8 cellular contexts compared by ENCODE assay signal in the genomic region with DNA sequence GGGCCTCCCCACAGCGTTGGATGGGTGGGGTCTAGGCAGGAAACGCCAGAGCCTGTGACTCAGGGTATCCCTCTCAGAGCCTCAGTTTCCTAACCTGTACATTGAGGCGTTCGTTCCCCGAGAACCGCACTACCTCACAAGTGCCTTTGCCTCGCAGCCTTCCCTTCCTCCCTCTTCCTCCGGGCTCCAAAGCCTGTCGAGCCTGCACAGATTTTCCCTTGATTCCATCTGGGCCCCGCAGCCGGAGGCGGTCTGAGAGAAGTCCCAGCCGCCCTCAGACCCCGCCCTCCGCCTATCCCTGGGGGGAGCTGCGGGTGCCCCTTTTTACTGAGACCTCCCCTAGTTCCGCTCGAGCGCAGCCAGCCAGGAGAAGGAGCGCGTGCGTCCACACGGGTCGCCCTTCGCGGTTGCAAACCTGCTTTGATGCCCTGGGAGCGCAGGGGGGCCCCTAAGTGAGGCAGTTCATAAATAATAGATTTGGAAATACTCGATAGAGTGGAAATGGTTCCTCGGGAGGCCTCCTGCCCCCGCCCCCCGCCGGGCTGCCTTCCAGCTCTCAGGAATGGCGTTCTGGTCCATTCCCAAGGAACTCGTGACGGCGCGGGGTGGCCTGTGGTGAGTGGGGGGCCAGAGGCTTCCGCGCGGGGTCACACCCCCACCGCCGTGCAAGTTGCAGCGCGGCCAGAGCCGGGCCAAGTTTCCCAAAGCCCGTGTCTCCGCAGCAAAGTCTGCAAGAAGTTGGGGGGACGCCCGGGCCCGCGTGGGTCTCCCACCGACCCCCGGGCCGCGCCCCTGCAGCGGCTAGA. TPM values are rescaled to one million over a fixed set of nuclear protein-coding genes. Genes with fewer than 3 reads are reported as not detected.
DNase-seq lines count a peak whose midpoint lies in the region; ATAC-seq, FAIRE-seq and TF ChIP-seq lines count a peak whose summit lies in the region.

No MANE protein-coding gene starts in this region.

- POLR2A ChIA-PET in endothelial cell of umbilical vein (lab: Charles Lee) = no interaction called here

- H4K20me1 ChIP-seq in endothelial cell of umbilical vein (replicated peaks; ENCODE audit: control insufficient read depth, extremely low read depth, insufficient read depth, low read length) = no peaks in the 10 kb centered on the region

- H3K9me3 ChIP-seq in SJCRH30 (replicated peaks) (no peaks in the 10 kb centered on the region), endothelial cell of umbilical vein (replicated peaks; ENCODE audit: control insufficient read depth, insufficient read depth, low read length) (no peaks in the 10 kb centered on the region)

- no peak for TF ChIP-seq POLR2A in endothelial cell of umbilical vein (IDR thresholded peaks at IDR 0.05; ENCODE audit: low read depth, low read length)

- BruUV-seq in endothelial cell of umbilical vein (replicated peaks; lab: Mats Ljungman, UMichigan) = TSS peak; percentile 13

- H3K4me2 ChIP-seq in endothelial cell of umbilical vein (ENCODE audit: insufficient read depth, low read length) = peak overlapping the region; percentile 23

- FAIRE-seq in GM18507 (lab: Jason Lieb, UNC) (peak; percentile 26), endothelial cell of umbilical vein (lab: Jason Lieb, UNC) (peak; percentile 75)

- H3K9ac ChIP-seq in endothelial cell of umbilical vein (replicated peaks; ENCODE audit: extremely low read depth, insufficient read depth, low read length) = peak overlapping the region; percentile 35

- CTCF ChIA-PET in endothelial cell of umbilical vein (lab: Charles Lee) = interaction anchor here (1.0 kb wide), 1 partner anchor 28 kb away, joined by 3 read pairs; no protein-coding TSS in a partner anchor

- H3K4me1 Mint-ChIP-seq in natural killer cell = peaks cover 6 to 11% of the 10 kb centered on the region in 2 donors

- H3K27ac Mint-ChIP-seq in natural killer cell = no peak overlapping the region

- ATAC-seq in natural killer cell (peak in 1 of 3 donors; percentile 49), GM21367 (IDR thresholded peaks at IDR 0.05; ENCODE audit: unreplicated experiment) (no peak)

- H3K36me3 ChIP-seq in SJCRH30 (no peaks in the 10 kb centered on the region), endothelial cell of umbilical vein (ENCODE audit: control insufficient read depth in 2 of 2, extremely low read depth in 1 of 2, insufficient read depth in 2 of 2, low read length in 2 of 2) (no peaks in the 10 kb centered on the region)

- peak overlapping the region; percentile 84 for H3K4me3 Mint-ChIP-seq in natural killer cell

- H3K27ac ChIP-seq in SJCRH30 (no peak overlapping the region), endothelial cell of umbilical vein (ENCODE audit: insufficient read depth, low read depth, low read length) (no peak overlapping the region)

- H3K4me1 ChIP-seq in SJCRH30 = peaks cover 7% of the 10 kb centered on the region; the same call in 1 of the 2 replicates
- H3K4me1 ChIP-seq in endothelial cell of umbilical vein (ENCODE audit: control insufficient read depth, extremely low read depth, insufficient read depth, low read length) = peaks cover 28% of the 10 kb centered on the region

- peak overlapping the region; percentile 14 for H2AFZ ChIP-seq in endothelial cell of umbilical vein (ENCODE audit: low read depth, low read length)

- H3K9me3 Mint-ChIP-seq in natural killer cell = no peaks in the 10 kb centered on the region

- peaks cover 7 to 20% of the 10 kb centered on the region in 2 donors for H3K27me3 Mint-ChIP-seq in natural killer cell (ENCODE audit: low read depth in 2 of 2)

- H3K27me3 ChIP-seq in SJCRH30 (no peaks in the 10 kb centered on the region; the same call in 1 of the 2 replicates), endothelial cell of umbilical vein (ENCODE audit: control insufficient read depth in 2 of 2, insufficient read depth in 2 of 2, low read length in 2 of 2) (no peaks in the 10 kb centered on the region)

- H3K4me3 ChIP-seq in SJCRH30 = peak overlapping the region; percentile 61
- peak overlapping the region; percentile 20 to 49 (median 39) for H3K4me3 ChIP-seq in endothelial cell of umbilical vein (replicated peaks in 1 of 3; ENCODE audit: insufficient read depth in 1 of 3, low read depth in 1 of 3, low read length in 3 of 3)

- no peak for TF ChIP-seq CTCF in endothelial cell of umbilical vein (IDR thresholded peaks at IDR 0.05; ENCODE audit: extremely low read depth in 1 of 2, insufficient read depth in 1 of 2, low read depth in 1 of 2, low read length in 2 of 2)
- TF ChIP-seq CTCF in natural killer cell (IDR thresholded peaks at IDR 0.05) = no peak

- DNase-seq in AG20443 (ENCODE audit: low spot score) = peak; percentile 46
- no peak for DNase-seq in GM18507 (ENCODE audit: extremely low spot score, insufficient read length, low read depth)
- peak; percentile 52 to 53 for DNase-seq in SJCRH30
- peak; percentile 33 for DNase-seq in endothelial cell of umbilical vein (ENCODE audit: low read depth, low spot score)
- DNase-seq in natural killer cell = no peak
- DNase-seq in foreskin melanocyte = no peak
- DNase-seq in NCI-H526 (lab: John Stamatoyannopoulos, UW) = no peak

- dilution Hi-C loops in endothelial cell of umbilical vein (cut with MboI; ENCODE audit: extremely low pct_ligation_motif_present, low sequenced_read_pairs) = no loop called here

- intact Hi-C loops in endothelial cell of umbilical vein (cut with micrococcal nuclease) (loop anchor here (1.0 to 2.0 kb wide), 3 partner anchors 19 to 61 kb away; a partner anchor contains a TSS), natural killer cell (cut with micrococcal nuclease) (no loop called here)

- no peaks in the 10 kb centered on the region for H3K36me3 Mint-ChIP-seq in natural killer cell

- H3K9me1 ChIP-seq in endothelial cell of umbilical vein (replicated peaks; ENCODE audit: control insufficient read depth, extremely low read depth, insufficient read depth, low read length) = no peaks in the 10 kb centered on the region

- peaks cover 45% of the 10 kb centered on the region for H3K79me2 ChIP-seq in endothelial cell of umbilical vein (ENCODE audit: control insufficient read depth, insufficient read depth, low read length)

TF ChIP-seq in endothelial cell of umbilical vein, 7 proteins besides CTCF, POLR2A, EP300 and RAD21:
- TF ChIP-seq JUN (IDR thresholded peaks at IDR 0.05; ENCODE audit: borderline replicate concordance, insufficient read depth, insufficient read length, low read depth) (no peak), MYC (IDR thresholded peaks at IDR 0.05; ENCODE audit: low read depth, low read length) (no peak), FOS (IDR thresholded peaks at IDR 0.05; ENCODE audit: borderline replicate concordance, insufficient read depth, low read length) (no peak), GATA2 (IDR thresholded peaks at IDR 0.05; ENCODE audit: insufficient read depth, insufficient read length, low read depth, low read length) (no peak), POLR2AphosphoS5 (IDR thresholded peaks at IDR 0.05; ENCODE audit: insufficient read depth, low read depth, low read length) (no peak), EZH2 (IDR thresholded peaks at IDR 0.05; ENCODE audit: borderline replicate concordance, low read depth, low read length, severe bottlenecking) (no peak)
- TF ChIP-seq, protein P1, sequence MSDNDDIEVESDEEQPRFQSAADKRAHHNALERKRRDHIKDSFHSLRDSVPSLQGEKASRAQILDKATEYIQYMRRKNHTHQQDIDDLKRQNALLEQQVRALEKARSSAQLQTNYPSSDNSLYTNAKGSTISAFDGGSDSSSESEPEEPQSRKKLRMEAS (IDR thresholded peaks at IDR 0.05; ENCODE audit: insufficient read depth, insufficient read length) = no peak

RNA-seq across cellular contexts. Expression of a gene that starts 0.7 kb away (rescaled TPM):
- 0.84 and 1.1 TPM in 2 replicates for total RNA-seq in SJCRH30 (2014; rRNA removed; shearing (Covaris generic))
- 30.9 and 38.7 TPM in 2 replicates for total RNA-seq in endothelial cell of umbilical vein
- 12.1 and 15.3 TPM in 2 replicates for polyA plus RNA-seq in endothelial cell of umbilical vein
- 11.9 and 15.8 TPM in 2 replicates for polyA plus RNA-seq in endothelial cell of umbilical vein (2011; cell fraction: cytosol; rRNA removed)
- 7.4 and 7.7 TPM in 2 replicates for polyA plus RNA-seq in endothelial cell of umbilical vein (2011; cell fraction: nucleus; rRNA removed)
- polyA plus RNA-seq in endothelial cell of umbilical vein (2012) = 28.8 and 47.0 TPM in 2 replicates
- 1.4 and 2.4 TPM in 2 replicates for polyA minus RNA-seq in endothelial cell of umbilical vein
- polyA minus RNA-seq in endothelial cell of umbilical vein (2011; cell fraction: cytosol; rRNA and poly(A)+ RNA removed) = 6.0 TPM
- 2.3 and 2.4 TPM in 2 replicates for polyA minus RNA-seq in endothelial cell of umbilical vein (2011; cell fraction: nucleus; rRNA and poly(A)+ RNA removed)
- total RNA-seq in natural killer cell = 1 to 10 TPM in 2 of 3 donors, under 1 TPM in 1; 0.71 to 2.2 (median 1.8) TPM

RNA-seq across cellular contexts. Expression of a gene that starts 49.1 kb away (rescaled TPM):
- total RNA-seq in SJCRH30 (2014; rRNA removed; shearing (Covaris generic)) = 26.2 and 29.6 TPM in 2 replicates
- total RNA-seq in endothelial cell of umbilical vein = 51.1 and 51.2 TPM in 2 replicates
- 59.6 and 59.7 TPM in 2 replicates for polyA plus RNA-seq in endothelial cell of umbilical vein
- 44.6 and 47.9 TPM in 2 replicates for polyA plus RNA-seq in endothelial cell of umbilical vein (2011; cell fraction: cytosol; rRNA removed)
- 29.2 and 33.7 TPM in 2 replicates for polyA plus RNA-seq in endothelial cell of umbilical vein (2011; cell fraction: nucleus; rRNA removed)
- 30.7 and 33.4 TPM in 2 replicates for polyA plus RNA-seq in endothelial cell of umbilical vein (2012)
- polyA minus RNA-seq in endothelial cell of umbilical vein = 41.1 and 44.4 TPM in 2 replicates
- 55.3 TPM for polyA minus RNA-seq in endothelial cell of umbilical vein (2011; cell fraction: cytosol; rRNA and poly(A)+ RNA removed)
- 20.3 and 30.4 TPM in 2 replicates for polyA minus RNA-seq in endothelial cell of umbilical vein (2011; cell fraction: nucleus; rRNA and poly(A)+ RNA removed)
- total RNA-seq in natural killer cell = 10 to 100 TPM; 21.2 to 26.4 (median 24.1) TPM

RNA-seq across cellular contexts. Expression of a gene that starts 49.3 kb away (rescaled TPM):
- 304 and 345 TPM in 2 replicates for total RNA-seq in SJCRH30 (2014; rRNA removed; shearing (Covaris generic))
- total RNA-seq in endothelial cell of umbilical vein (535 and 560 TPM in 2 replicates), natural killer cell (100 to 1,000 TPM; 338 to 422 (median 410) TPM)
- polyA plus RNA-seq in endothelial cell of umbilical vein = 795 and 953 TPM in 2 replicates
- polyA plus RNA-seq in endothelial cell of umbilical vein (2011; cell fraction: cytosol; rRNA removed) = 1,076 and 1,089 TPM in 2 replicates
- polyA plus RNA-seq in endothelial cell of umbilical vein (2011; cell fraction: nucleus; rRNA removed) = 416 and 432 TPM in 2 replicates
- 545 and 754 TPM in 2 replicates for polyA plus RNA-seq in endothelial cell of umbilical vein (2012)
- 381 and 419 TPM in 2 replicates for polyA minus RNA-seq in endothelial cell of umbilical vein
- polyA minus RNA-seq in endothelial cell of umbilical vein (2011; cell fraction: cytosol; rRNA and poly(A)+ RNA removed) = 233 TPM
- 44.8 and 51.5 TPM in 2 replicates for polyA minus RNA-seq in endothelial cell of umbilical vein (2011; cell fraction: nucleus; rRNA and poly(A)+ RNA removed)

Comparison
In these comparisons a context has a peak if more than half of its experiments do, and no peak if none do; other contexts are left out.
1. DNase-seq: peak in AG20443 (single experiment), SJCRH30 (2 of 2) and endothelial cell of umbilical vein (single experiment); none in GM18507 (single experiment), natural killer cell (single experiment), foreskin melanocyte (single experiment) and NCI-H526 (0 of 2).
2. RNA of a gene that starts 0.7 kb away (total RNA-seq): 30.9 to 38.7 TPM in endothelial cell of umbilical vein; 0.71 to 2.2 TPM in natural killer cell and 0.84 to 1.1 TPM in SJCRH30; every median in the first group is over 10 times any median in the second.